In genomic region chr20:44404204-44405181, GRCh38 we compare ENCODE assay signal across 30 cellular contexts. TPM values are rescaled to one million over a fixed set of nuclear protein-coding genes. Genes with fewer than 3 reads are reported as not detected.
DNase-seq lines count a peak whose midpoint lies in the region; ATAC-seq, FAIRE-seq and TF ChIP-seq lines count a peak whose summit lies in the region.
"Had no signal": no experiment of that assay in that cellular context is flagged by ENCODE, and none has a peak within 500 bp of the region (broad histone marks: within the 10 kb centered on the region; RNA-seq: fewer than 3 reads in every experiment).

No MANE protein-coding gene starts in this region.

- H3K27me3 ChIP-seq in duodenal mucosa (ENCODE audit: control insufficient read depth in 1 of 2, insufficient read depth in 2 of 2, low read length in 2 of 2) (no peaks in the 10 kb centered on the region), muscle layer of duodenum (ENCODE audit: low read depth, low read length) (no peaks in the 10 kb centered on the region), upper lobe of right lung (no peaks in the 10 kb centered on the region)
- H3K27me3 ChIP-seq: BLaER1 treated with 17β-estradiol and CSF1 and Interleukin-3, amounts not matched to agents 10 nM and 100 nM; foreskin keratinocyte; pancreas; vagina had no signal

- no peak for DNase-seq in HTR-8/SVneo (ENCODE audit: insufficient read length, low spot score)
- DNase-seq in upper lobe of right lung: no peak
- no peak for DNase-seq in A172 (ENCODE audit: low spot score)
- no peak for DNase-seq in mucosa of gallbladder (ENCODE audit: low spot score)
- DNase-seq: activated CD4-positive, CD25-positive, alpha-beta regulatory T cell; activated gamma-delta T cell treated with Interleukin-2 at 50 U/mL for 16 hours; activated naive CD8-positive, alpha-beta T cell treated with anti-CD3 and anti-CD28 coated beads, Interleukin-2, amount 50 U/mL, for 24 hours; activated T-cell treated with anti-CD3 and anti-CD28 coated beads, Interleukin-2, amount 50 U/mL, for 48 hours; central memory CD4-positive, alpha-beta T cell; endodermal cell; foreskin keratinocyte; left ventricle myocardium superior; NCI-H1105; NCI-H187; NCI-H2171; NCI-H510A; pancreas; stimulated activated CD4-positive, alpha-beta T cell treated with anti-CD3 and anti-CD28 coated beads, Interleukin-1b, Interleukin-23, amount 100 ng/mL, for 48 hours; stimulated activated naive CD8-positive, alpha-beta T cell treated with anti-CD3 and anti-CD28 coated beads, Interleukin-15, Interleukin-2, amounts not matched to agents 100 U/mL and 50 U/mL, for 24 hours had no signal

- H3K4me1 ChIP-seq in duodenal mucosa (ENCODE audit: control insufficient read depth in 1 of 2, insufficient read depth in 2 of 2, low read length in 2 of 2) (peaks cover 48 to 57% of the 10 kb centered on the region in 2 donors), muscle layer of duodenum (ENCODE audit: control insufficient read depth in 1 of 2, insufficient read depth in 2 of 2, low read length in 2 of 2) (no peaks in the 10 kb centered on the region), upper lobe of right lung (no peaks in the 10 kb centered on the region)
- H3K4me1 ChIP-seq: esophagus muscularis mucosa, vagina had no signal

- H3K36me3 ChIP-seq in duodenal mucosa (ENCODE audit: control insufficient read depth in 1 of 2, insufficient read depth in 2 of 2, low read length in 2 of 2) (peaks cover 17 to 31% of the 10 kb centered on the region in 2 donors), muscle layer of duodenum (ENCODE audit: control insufficient read depth in 1 of 2, insufficient read depth in 2 of 2, low read length in 2 of 2) (no peaks in the 10 kb centered on the region), upper lobe of right lung (no peaks in the 10 kb centered on the region)
- H3K36me3 ChIP-seq: BLaER1 treated with 17β-estradiol and CSF1 and Interleukin-3, amounts not matched to agents 10 nM and 100 nM; esophagus muscularis mucosa; vagina had no signal

- no peak for TF ChIP-seq CTCF in upper lobe of right lung (IDR thresholded peaks at IDR 0.05)

- FAIRE-seq in HTR-8/SVneo (lab: Jason Lieb, UNC): peak; percentile 100
- FAIRE-seq: keratinocyte, pancreas had no signal

- ATAC-seq in upper lobe of right lung (peak; percentile 15), HG02798 (IDR thresholded peaks at IDR 0.05; ENCODE audit: poor library complexity, unreplicated experiment) (no peak)
- ATAC-seq: activated naive CD8-positive, alpha-beta T cell treated with anti-CD3 and anti-CD28 coated beads, Interleukin-2, amount 50 U/mL, for 24 hours; foreskin keratinocyte; left ventricle myocardium superior; natural killer cell treated with Interleukin-12 subunit alpha and Interleukin-12 subunit beta and Interleukin-15 and Interleukin-18, amount 100 ng/mL, for 72 hours; pancreas; stimulated activated naive CD8-positive, alpha-beta T cell treated with anti-CD3 and anti-CD28 coated beads, Interleukin-15, Interleukin-2, amounts not matched to agents 100 U/mL and 50 U/mL, for 24 hours had no signal

- peak overlapping the region; percentile 94 to 99 for H3K9ac ChIP-seq in duodenal mucosa (ENCODE audit: low read depth in 1 of 2, low read length in 2 of 2)
- H3K9ac ChIP-seq: BLaER1 treated with 17β-estradiol and CSF1 and Interleukin-3, amounts not matched to agents 10 nM and 100 nM; SK-N-SH had no signal

- no peaks in the 10 kb centered on the region for H3K9me3 ChIP-seq in duodenal mucosa (ENCODE audit: control insufficient read depth in 1 of 2, low read length in 2 of 2)
- H3K9me3 ChIP-seq in muscle layer of duodenum (ENCODE audit: control insufficient read depth in 1 of 2, low read length in 2 of 2): no peaks in the 10 kb centered on the region
- no peaks in the 10 kb centered on the region for H3K9me3 ChIP-seq in upper lobe of right lung
- H3K9me3 ChIP-seq: BLaER1 treated with 17β-estradiol and CSF1 and Interleukin-3, amounts not matched to agents 10 nM and 100 nM; esophagus muscularis mucosa; pancreas; SK-N-SH; vagina had no signal

- H3K4me3 ChIP-seq in duodenal mucosa (ENCODE audit: low read depth in 1 of 2, low read length in 2 of 2): peak overlapping the region; percentile 84 to 96
- H3K4me3 ChIP-seq in muscle layer of duodenum (ENCODE audit: low read depth in 1 of 2, low read length in 2 of 2): peak overlapping the region in 1 of 2 donors; percentile 57
- H3K4me3 ChIP-seq in upper lobe of right lung: no peak overlapping the region
- H3K4me3 ChIP-seq: BLaER1 treated with 17β-estradiol and CSF1 and Interleukin-3, amounts not matched to agents 10 nM and 100 nM; esophagus muscularis mucosa; pancreas; vagina had no signal

- intact Hi-C loops in upper lobe of right lung (cut with DNase I): no loop called here

- H3K27ac ChIP-seq in duodenal mucosa (ENCODE audit: low read depth, low read length): peak overlapping the region; percentile 90
- H3K27ac ChIP-seq in muscle layer of duodenum (ENCODE audit: low read length): peak overlapping the region; percentile 89
- H3K27ac ChIP-seq in upper lobe of right lung: no peak overlapping the region
- H3K27ac ChIP-seq: BLaER1 treated with 17β-estradiol and CSF1 and Interleukin-3, amounts not matched to agents 10 nM and 100 nM; esophagus muscularis mucosa; foreskin keratinocyte; pancreas; vagina had no signal

RNA-seq across cellular contexts. Expression of gene HNF4A, which starts 49.0 kb away (rescaled TPM):
- total RNA-seq in upper lobe of right lung: 0.20 TPM
- total RNA-seq in A172 (2014; rRNA removed; shearing (Covaris generic)): not detected in 2 replicates
- total RNA-seq in mucosa of gallbladder: 74.4 TPM
- total RNA-seq: foreskin keratinocyte; left ventricle myocardium superior; M059J; natural killer cell treated with Interleukin-12 subunit alpha and Interleukin-12 subunit beta and Interleukin-15 and Interleukin-18, amount 100 ng/mL, for 72 hours; temporal lobe; vagina had no signal

Comparison
In these comparisons a context has a peak if more than half of its experiments do, and no peak if none do; other contexts are left out.
1. RNA of gene HNF4A, which starts 49.0 kb away (total RNA-seq): 74.4 TPM in mucosa of gallbladder (single experiment); 0.20 TPM in upper lobe of right lung (single experiment) and not detected in A172; every median in the first group is over 10 times any median in the second.